In genomic region chr1:12434174-12434573, GRCh38 we compare ENCODE assay signal across 9 cellular contexts.
DNase-seq lines count a peak whose midpoint lies in the region; ATAC-seq, FAIRE-seq and TF ChIP-seq lines count a peak whose summit lies in the region.
"Had no signal": no experiment of that assay in that cellular context is flagged by ENCODE, and none has a peak within 500 bp of the region (broad histone marks: within the 10 kb centered on the region; RNA-seq: fewer than 3 reads in every experiment).

No MANE protein-coding gene starts in this region.

- H3K4me2 ChIP-seq in smooth muscle cell, result no peak overlapping the region

- no peak for TF ChIP-seq CTCF in astrocyte of the cerebellum (IDR thresholded peaks at IDR 0.05; ENCODE audit: low read depth, low read length, missing control alignments)
- TF ChIP-seq CTCF in lower lobe of right lung (IDR thresholded peaks at IDR 0.05), result no peak
- no peak for TF ChIP-seq CTCF in smooth muscle cell (IDR thresholded peaks at IDR 0.05; ENCODE audit: borderline replicate concordance, insufficient read depth, poor library complexity, severe bottlenecking)

- H3K9ac ChIP-seq in smooth muscle cell (ENCODE audit: low read depth), result no peak overlapping the region

- H3K9me3 Mint-ChIP-seq in T-cell, result peaks cover 0 to 8% (median 0%) of the 10 kb centered on the region in 3 donors
- H3K9me3 Mint-ChIP-seq in stimulated activated effector memory CD8-positive, alpha-beta T cell treated with anti-CD3 and anti-CD28 coated beads, Interleukin-12 subunit alpha, Interleukin-12 subunit beta, amount 100 ng/mL, for 72 hours, result no peaks in the 10 kb centered on the region

- CTCF ChIA-PET in T-cell (lab: Charles Lee), result interaction anchor here in 1 of 2 donors (0.6 to 0.9 kb wide), 2 partner anchors 12 to 40 kb away, joined by 4 to 5 read pairs; no protein-coding TSS in a partner anchor

- H3K27me3 ChIP-seq in lower lobe of right lung (ENCODE audit: low read depth) (no peaks in the 10 kb centered on the region), smooth muscle cell (ENCODE audit: low read depth) (no peaks in the 10 kb centered on the region)

- H3K27ac ChIP-seq in lower lobe of right lung (peak overlapping the region; percentile 67), smooth muscle cell (ENCODE audit: low read depth) (no peak overlapping the region)
- H3K27ac ChIP-seq: SK-N-MC had no signal

- H3K4me1 ChIP-seq in lower lobe of right lung (peaks cover 60% of the 10 kb centered on the region), smooth muscle cell (ENCODE audit: low read depth) (peaks cover 6% of the 10 kb centered on the region)

- H3F3A ChIP-seq in smooth muscle cell (ENCODE audit: low read depth), result peaks cover 6% of the 10 kb centered on the region

- no peaks in the 10 kb centered on the region for H3K27me3 Mint-ChIP-seq in T-cell

- TF ChIP-seq POLR2A in H54 (IDR thresholded peaks at IDR 0.05; ENCODE audit: low read depth, low read length), result no peak

- in situ Hi-C loops in astrocyte of the cerebellum (cut with HindIII; ENCODE audit: low sequenced_read_pairs), result no loop called here

- peak overlapping the region; percentile 48 to 67 (median 56) for H3K4me3 Mint-ChIP-seq in T-cell
- H3K4me3 Mint-ChIP-seq in stimulated activated effector memory CD8-positive, alpha-beta T cell treated with anti-CD3 and anti-CD28 coated beads, Interleukin-12 subunit alpha, Interleukin-12 subunit beta, amount 100 ng/mL, for 72 hours, result peak overlapping the region; percentile 82

- H3K79me2 ChIP-seq in smooth muscle cell (ENCODE audit: low read depth), result no peaks in the 10 kb centered on the region

- no peak overlapping the region for H2AFZ ChIP-seq in smooth muscle cell (ENCODE audit: low read depth)

- peak; percentile 97 for FAIRE-seq in H54 (lab: Jason Lieb, UNC)

- intact Hi-C loops in lower lobe of right lung (cut with DNase I), result no loop called here

- POLR2A ChIA-PET in T-cell (lab: Charles Lee), result interaction anchor here in 1 of 2 donors (0.6 to 0.8 kb wide), 3 partner anchors 13 to 76 kb away, joined by 3 to 5 read pairs (median 4); no protein-coding TSS in a partner anchor

- no peak overlapping the region for H3K4me3 ChIP-seq in astrocyte of the cerebellum (ENCODE audit: low read depth, low read length)
- H3K4me3 ChIP-seq in lower lobe of right lung, result peak overlapping the region; percentile 12
- no peak overlapping the region for H3K4me3 ChIP-seq in smooth muscle cell
- H3K4me3 ChIP-seq: SK-N-MC had no signal

- ATAC-seq in T-cell (replicated peaks in 1 of 4), result peak; percentile 65 to 78 (median 69)
- peak; percentile 80 to 85 for ATAC-seq in lower lobe of right lung
- ATAC-seq in stimulated activated effector memory CD8-positive, alpha-beta T cell treated with anti-CD3 and anti-CD28 coated beads, Interleukin-12 subunit alpha, Interleukin-12 subunit beta, amount 100 ng/mL, for 72 hours, result peak; percentile 61

- peaks cover 34% of the 10 kb centered on the region for H4K20me1 ChIP-seq in smooth muscle cell (ENCODE audit: low read depth)

- DNase-seq in H54 (ENCODE audit: insufficient read length, low spot score), result peak; percentile 21
- DNase-seq in T-cell, result peak in 29 of 34 experiments; percentile 7 to 48 (median 27)
- peak; percentile 79 for DNase-seq in astrocyte of the cerebellum (ENCODE audit: low read depth)
- no peak for DNase-seq in lower lobe of right lung
- peak; percentile 29 to 85 for DNase-seq in stimulated activated effector memory CD8-positive, alpha-beta T cell treated with anti-CD3 and anti-CD28 coated beads, Interleukin-12 subunit alpha, Interleukin-12 subunit beta, amount 100 ng/mL, for 72 hours (ENCODE audit: low spot score in 2 of 2)
- DNase-seq in mucosa of gallbladder (ENCODE audit: low spot score), result no peak
- no peak for DNase-seq in SK-N-DZ (ENCODE audit: low spot score)
- no peak for DNase-seq in smooth muscle cell (lab: John Stamatoyannopoulos, UW; ENCODE audit: unreplicated experiment)

- H3K27ac Mint-ChIP-seq in T-cell, result peak overlapping the region; percentile 89 to 95
- peak overlapping the region; percentile 94 for H3K27ac Mint-ChIP-seq in stimulated activated effector memory CD8-positive, alpha-beta T cell treated with anti-CD3 and anti-CD28 coated beads, Interleukin-12 subunit alpha, Interleukin-12 subunit beta, amount 100 ng/mL, for 72 hours

- peaks cover 11% of the 10 kb centered on the region for H3K36me3 Mint-ChIP-seq in T-cell
- peaks cover 30% of the 10 kb centered on the region for H3K36me3 Mint-ChIP-seq in stimulated activated effector memory CD8-positive, alpha-beta T cell treated with anti-CD3 and anti-CD28 coated beads, Interleukin-12 subunit alpha, Interleukin-12 subunit beta, amount 100 ng/mL, for 72 hours

- WGBS in smooth muscle cell (ENCODE audit: low lambda C conversion rate), result 61% methylated on average over 5 of the region's 5 CpGs

- H3K36me3 ChIP-seq in lower lobe of right lung (peaks cover 5% of the 10 kb centered on the region), smooth muscle cell (ENCODE audit: low read depth) (no peaks in the 10 kb centered on the region)

- H3K9me3 ChIP-seq in lower lobe of right lung (no peaks in the 10 kb centered on the region), smooth muscle cell (replicated peaks; ENCODE audit: low read depth) (no peaks in the 10 kb centered on the region)

- peaks cover 70 to 78% (median 75%) of the 10 kb centered on the region in 3 donors for H3K4me1 Mint-ChIP-seq in T-cell
- peaks cover 66% of the 10 kb centered on the region for H3K4me1 Mint-ChIP-seq in stimulated activated effector memory CD8-positive, alpha-beta T cell treated with anti-CD3 and anti-CD28 coated beads, Interleukin-12 subunit alpha, Interleukin-12 subunit beta, amount 100 ng/mL, for 72 hours

Comparison
In these comparisons a context has a peak if more than half of its experiments do, and no peak if none do; other contexts are left out.
1. DNase-seq: peak in H54 (single experiment), T-cell (29 of 34), astrocyte of the cerebellum (single experiment) and stimulated activated effector memory CD8-positive, alpha-beta T cell treated with anti-CD3 and anti-CD28 coated beads, Interleukin-12 subunit alpha, Interleukin-12 subunit beta, amount 100 ng/mL, for 72 hours (2 of 2); none in lower lobe of right lung (single experiment), mucosa of gallbladder (single experiment), SK-N-DZ (single experiment) and smooth muscle cell (single experiment).
2. Peak in every context shown above with its lines, with median percentiles within 50 percentile points of each other: ATAC-seq.